Comparison of ENCODE assay signal across 16 cellular contexts in genomic region chr6:158767714-158768113, GRCh38. TPM values are rescaled to one million over a fixed set of nuclear protein-coding genes. Genes with fewer than 3 reads are reported as not detected.
DNase-seq lines count a peak whose midpoint lies in the region; ATAC-seq and TF ChIP-seq lines count a peak whose summit lies in the region.
"Had no signal": no experiment of that assay in that cellular context is flagged by ENCODE, and none has a peak within 500 bp of the region (broad histone marks: within the 10 kb centered on the region; RNA-seq: fewer than 3 reads in every experiment).

No MANE protein-coding gene starts in this region.

- H2BK5ac ChIP-seq in H9 (ENCODE audit: insufficient read length, low read length) = no peak overlapping the region

- WGBS in H9 (ENCODE audit: extremely low coverage, insufficient read length, low lambda C conversion rate) = no CpG with 5 or more reads among the region's 6 CpGs

- CTCF ChIA-PET in CD4-positive, alpha-beta memory T cell (lab: Charles Lee; ENCODE audit: partially characterized antibody) = interaction anchor here (0.8 to 2.2 kb wide), 3 partner anchors 9 to 202 kb away, joined by 3 to 7 read pairs (median 4); no protein-coding TSS in a partner anchor

- no peak for TF ChIP-seq CTCF in H9 (conservative IDR thresholded peaks at IDR 0.05)
- no peak for TF ChIP-seq CTCF in brain (conservative IDR thresholded peaks at IDR 0.05)

- no peak for ATAC-seq in naive thymus-derived CD8-positive, alpha-beta T cell
- ATAC-seq: foreskin keratinocyte, GM12878 had no signal

- H4K8ac ChIP-seq in H9 (replicated peaks; ENCODE audit: insufficient read length, low read depth, low read length) = no peak overlapping the region

- no peaks in the 10 kb centered on the region for H3K79me2 ChIP-seq in H9 (ENCODE audit: insufficient read depth, low read length)

- no peaks in the 10 kb centered on the region for H3K27me3 ChIP-seq in CD4-positive, alpha-beta memory T cell (ENCODE audit: insufficient read depth, low read length)
- no peaks in the 10 kb centered on the region for H3K27me3 ChIP-seq in H9 (ENCODE audit: insufficient read depth, low read length)
- H3K27me3 ChIP-seq: breast epithelium, foreskin keratinocyte, testis had no signal

- no peak overlapping the region for H3K18ac ChIP-seq in H9 (ENCODE audit: insufficient read length, low read depth, low read length)

- H2AK5ac ChIP-seq in H9 (ENCODE audit: insufficient read length, low read length) = no peak overlapping the region

- no peak overlapping the region for H3K4me3 ChIP-seq in CD4-positive, alpha-beta memory T cell (ENCODE audit: low read length in 2 of 2)
- H3K4me3 ChIP-seq: breast epithelium, GM12878, testis had no signal

- no peaks in the 10 kb centered on the region for H3K79me1 ChIP-seq in H9 (ENCODE audit: insufficient read depth, low read depth, low read length, poor library complexity, severe bottlenecking)

- no peak overlapping the region for H2BK15ac ChIP-seq in H9 (ENCODE audit: low read depth, low read length)

- H3K4me3 Mint-ChIP-seq in CD4-positive, alpha-beta memory T cell = peak overlapping the region in 1 of 8 donors; percentile 46
- no peak overlapping the region for H3K4me3 Mint-ChIP-seq in H9
- no peak overlapping the region for H3K4me3 Mint-ChIP-seq in brain
- peak overlapping the region in 2 of 10 donors; percentile 17 to 45 for H3K4me3 Mint-ChIP-seq in naive thymus-derived CD8-positive, alpha-beta T cell

- peaks cover 15 to 46% (median 24%) of the 10 kb centered on the region in 4 donors for H3K4me1 Mint-ChIP-seq in CD4-positive, alpha-beta memory T cell
- H3K4me1 Mint-ChIP-seq in H9 (peaks cover 0 to 7% of the 10 kb centered on the region in 2 experiments; a peak in 3 of 4 replicates), brain (peaks cover 83% of the 10 kb centered on the region)
- H3K4me1 Mint-ChIP-seq in naive thymus-derived CD8-positive, alpha-beta T cell = peaks cover 17 to 25% (median 22%) of the 10 kb centered on the region in 4 donors

- H4K91ac ChIP-seq in H9 (ENCODE audit: insufficient read length, low read depth, low read length) = no peak overlapping the region

- intact Hi-C loops in CD4-positive, alpha-beta memory T cell (cut with micrococcal nuclease) = no loop called here

- no peak overlapping the region for H2BK20ac ChIP-seq in H9 (ENCODE audit: low read depth, low read length, poor library complexity, severe bottlenecking)

- H3K27ac Mint-ChIP-seq in CD4-positive, alpha-beta memory T cell = peak overlapping the region in 4 of 7 donors; percentile 62 to 90 (median 77)
- H3K27ac Mint-ChIP-seq in H9 (peak overlapping the region; percentile 44 to 70 (median 59); a peak in 3 of 7 replicates), brain (peak overlapping the region; percentile 33 to 97 (median 93))
- H3K27ac Mint-ChIP-seq in naive thymus-derived CD8-positive, alpha-beta T cell = peak overlapping the region in 8 of 10 donors; percentile 3 to 95 (median 68)

- no peak overlapping the region for H3K56ac ChIP-seq in H9 (ENCODE audit: insufficient read length, low read depth, low read length)

- POLR2A ChIA-PET in CD4-positive, alpha-beta memory T cell (lab: Charles Lee; ENCODE audit: partially characterized antibody) = interaction anchor here (1.3 kb wide), 1 partner anchor 232 kb away, joined by 4 read pairs; the partner anchor contains the start of gene RSPH3
- POLR2A ChIA-PET in naive thymus-derived CD8-positive, alpha-beta T cell (lab: Charles Lee) = interaction anchor here (1.5 kb wide), 1 partner anchor 22 kb away, joined by 3 read pairs; no protein-coding TSS in a partner anchor

- no peak overlapping the region for H3K4me2 ChIP-seq in H9 (ENCODE audit: insufficient read depth, insufficient read length, low read length)

- no peak overlapping the region for H3K9ac ChIP-seq in H9 (ENCODE audit: extremely low read depth, insufficient read length, low read length)

- no peak overlapping the region for H3T11ph ChIP-seq in H9 (ENCODE audit: low read length)

- peaks cover 21% of the 10 kb centered on the region for H3K4me1 ChIP-seq in CD4-positive, alpha-beta memory T cell (ENCODE audit: insufficient read depth, low read length)
- H3K4me1 ChIP-seq in H9 (ENCODE audit: insufficient read depth, low read length) = no peaks in the 10 kb centered on the region
- H3K4me1 ChIP-seq: breast epithelium, foreskin keratinocyte had no signal

- H4K5ac ChIP-seq in H9 (ENCODE audit: insufficient read length, low read depth, low read length) = no peak overlapping the region

- peaks cover 72 to 98% of the 10 kb centered on the region in 2 donors for H3K36me3 Mint-ChIP-seq in CD4-positive, alpha-beta memory T cell
- H3K36me3 Mint-ChIP-seq in H9 (ENCODE audit: insufficient read depth in 1 of 3, low read depth in 3 of 3) = peaks cover 64 to 88% (median 79%) of the 10 kb centered on the region in 3 experiments
- H3K36me3 Mint-ChIP-seq in brain = peaks cover 73% of the 10 kb centered on the region
- H3K36me3 Mint-ChIP-seq in naive thymus-derived CD8-positive, alpha-beta T cell = peaks cover 4 to 84% (median 47%) of the 10 kb centered on the region in 3 donors

- H2BK12ac ChIP-seq in H9 (ENCODE audit: insufficient read length, low read depth, low read length) = no peak overlapping the region

- H3K23ac ChIP-seq in H9 (ENCODE audit: insufficient read length, low read depth, low read length) = no peak overlapping the region

- no peak overlapping the region for H3K4ac ChIP-seq in H9 (ENCODE audit: low read depth, low read length)

- H3K27ac ChIP-seq in CD4-positive, alpha-beta memory T cell (ENCODE audit: low read depth, low read length) = no peak overlapping the region
- no peak overlapping the region for H3K27ac ChIP-seq in H9 (ENCODE audit: insufficient read length, low read depth, low read length)
- H3K27ac ChIP-seq: breast epithelium, foreskin keratinocyte had no signal

- no peak overlapping the region for H2AFZ ChIP-seq in H9 (ENCODE audit: low read length)

- no peaks in the 10 kb centered on the region for H3K27me3 Mint-ChIP-seq in CD4-positive, alpha-beta memory T cell
- H3K27me3 Mint-ChIP-seq in H9 (ENCODE audit: low read depth) (no peaks in the 10 kb centered on the region; the same call in none of the 2 replicates), brain (peaks cover 3% of the 10 kb centered on the region)
- H3K27me3 Mint-ChIP-seq in naive thymus-derived CD8-positive, alpha-beta T cell = no peaks in the 10 kb centered on the region

- H3K36me3 ChIP-seq in CD4-positive, alpha-beta memory T cell (ENCODE audit: insufficient read depth, low read length) = peaks cover 82% of the 10 kb centered on the region
- H3K36me3 ChIP-seq: breast epithelium had no signal

- no peak overlapping the region for H3K14ac ChIP-seq in H9 (ENCODE audit: insufficient read depth, low read length)

- no peak overlapping the region for H2BK120ac ChIP-seq in H9 (ENCODE audit: low read depth, low read length, poor library complexity, severe bottlenecking)

- H4K20me1 ChIP-seq in H9 (ENCODE audit: control insufficient read depth, insufficient read depth, insufficient read length) = no peaks in the 10 kb centered on the region

- H3K23me2 ChIP-seq in H9 (ENCODE audit: insufficient read length, low read depth, low read length, poor library complexity, severe bottlenecking) = no peaks in the 10 kb centered on the region

- H3K9me3 ChIP-seq in CD4-positive, alpha-beta memory T cell (ENCODE audit: control insufficient read depth in 1 of 2, low read length in 2 of 2) = no peaks in the 10 kb centered on the region
- H3K9me3 ChIP-seq in H9 (ENCODE audit: control insufficient read depth, low read depth, low read length) = no peaks in the 10 kb centered on the region
- H3K9me3 ChIP-seq: breast epithelium, testis had no signal

- peaks cover 0 to 10% (median 0%) of the 10 kb centered on the region in 8 donors for H3K9me3 Mint-ChIP-seq in CD4-positive, alpha-beta memory T cell
- H3K9me3 Mint-ChIP-seq in H9 (no peaks in the 10 kb centered on the region), brain (no peaks in the 10 kb centered on the region)
- no peaks in the 10 kb centered on the region for H3K9me3 Mint-ChIP-seq in naive thymus-derived CD8-positive, alpha-beta T cell

- DNase-seq in CD4-positive, alpha-beta memory T cell = peak in 1 of 5 donors; percentile 7
- DNase-seq in H9 (no peak), cerebellum (ENCODE audit: low spot score) (no peak), DMS153 (lab: John Stamatoyannopoulos, UW) (no peak)
- peak in 1 of 10 donors; percentile 3 for DNase-seq in naive thymus-derived CD8-positive, alpha-beta T cell
- no peak for DNase-seq in activated CD8-positive, alpha-beta memory T cell treated with anti-CD3 and anti-CD28 coated beads, Interleukin-2, amount 50 U/mL, for 48 hours
- DNase-seq: activated CD4-positive, CD25-positive, alpha-beta regulatory T cell treated with anti-CD3 and anti-CD28 coated beads, Interleukin-2, amount 50 U/mL, for 72 hours; activated effector memory CD4-positive, alpha-beta T cell treated with Interleukin-2 at 50 U/mL for 16 hours; foreskin keratinocyte; NCI-H187; NCI-H526; stimulated activated CD4-positive, alpha-beta T cell treated with anti-CD3 and anti-CD28 coated beads, Interleukin-12 subunit alpha, Interleukin-12 subunit beta, amount 100 ng/mL, for 4 hours; testis had no signal

RNA-seq across cellular contexts. Expression of gene EZR, which starts 51.5 kb away (rescaled TPM):
- total RNA-seq in CD4-positive, alpha-beta memory T cell = 100 to 1,000 TPM; 264 to 277 TPM
- polyA plus RNA-seq in CD4-positive, alpha-beta memory T cell = 100 to 1,000 TPM; 260 to 268 TPM
- total RNA-seq in H9 (2021) (375 and 393 TPM in 2 replicates), cerebellum (47.4 TPM)
- 317 TPM for polyA plus RNA-seq in brain (ENCODE audit: insufficient read depth, low read depth, low replicate concordance)
- 100 to 1,000 TPM; 202 to 212 TPM for total RNA-seq in naive thymus-derived CD8-positive, alpha-beta T cell
- 100 to 1,000 TPM; 127 to 168 (median 143) TPM for polyA plus RNA-seq in naive thymus-derived CD8-positive, alpha-beta T cell
